In genomic region chr6:158815379-158815724, GRCh38 we compare ENCODE assay signal across 1 cellular context.
TF ChIP-seq lines count a peak whose summit lies in the region.

No MANE protein-coding gene starts in this region.

TF ChIP-seq in HepG2, 621 proteins besides CTCF, POLR2A, EP300 and RAD21 (continued from another document and continues in another):
- TF ChIP-seq NBN (conservative IDR thresholded peaks at IDR 0.05) (no peak), ZNF496 (CRISPR knock-in tag; IDR thresholded peaks at IDR 0.05; ENCODE audit: insufficient replicate concordance) (no peak), SMC3 (IDR thresholded peaks at IDR 0.05; ENCODE audit: low read length) (no peak), CSRNP1 (CRISPR knock-in tag; IDR thresholded peaks at IDR 0.05) (no peak), DMTF1 (CRISPR knock-in tag; IDR thresholded peaks at IDR 0.05) (no peak), ZSCAN25 (CRISPR knock-in tag; IDR thresholded peaks at IDR 0.05) (no peak), GATAD2A (CRISPR knock-in tag; IDR thresholded peaks at IDR 0.05) (peak; percentile 87), AGO1 (IDR thresholded peaks at IDR 0.05; ENCODE audit: low read depth, low read length, poor library complexity, severe bottlenecking) (no peak), ZEB1 (IDR thresholded peaks at IDR 0.05; ENCODE audit: insufficient replicate concordance, low read depth) (no peak), ZNF160 (CRISPR knock-in tag; IDR thresholded peaks at IDR 0.05) (no peak), HNRNPLL (IDR thresholded peaks at IDR 0.05; ENCODE audit: low read depth, low read length, poor library complexity, severe bottlenecking) (no peak), ZNF407 (CRISPR knock-in tag; IDR thresholded peaks at IDR 0.05; ENCODE audit: not compliant biosample characterization) (no peak), SAP130 (CRISPR knock-in tag; IDR thresholded peaks at IDR 0.05; ENCODE audit: low read depth) (peak; percentile 66), STAT5B (CRISPR knock-in tag; IDR thresholded peaks at IDR 0.05) (no peak), TOPORS (CRISPR knock-in tag; IDR thresholded peaks at IDR 0.05) (no peak), RXRA (CRISPR knock-in tag; IDR thresholded peaks at IDR 0.05) (peak; percentile 92), ZNF766 (CRISPR knock-in tag; IDR thresholded peaks at IDR 0.05; ENCODE audit: borderline replicate concordance) (no peak), ZNF652 (CRISPR knock-in tag; IDR thresholded peaks at IDR 0.05; ENCODE audit: borderline replicate concordance, low read depth) (no peak), RFX1 (IDR thresholded peaks at IDR 0.05) (no peak), ZNF280B (CRISPR knock-in tag; IDR thresholded peaks at IDR 0.05; ENCODE audit: borderline replicate concordance) (no peak), PAX8 (CRISPR knock-in tag; IDR thresholded peaks at IDR 0.05; ENCODE audit: borderline replicate concordance) (no peak), SKI (IDR thresholded peaks at IDR 0.05; ENCODE audit: partially characterized antibody) (peak; percentile 11), ZFP36L2 (CRISPR knock-in tag; IDR thresholded peaks at IDR 0.05) (no peak), ZNF674 (CRISPR knock-in tag; IDR thresholded peaks at IDR 0.05; ENCODE audit: low read depth) (no peak), SP2 (CRISPR knock-in tag; IDR thresholded peaks at IDR 0.05) (no peak), SMYD3 (CRISPR knock-in tag; IDR thresholded peaks at IDR 0.05) (no peak), SSRP1 (CRISPR knock-in tag; IDR thresholded peaks at IDR 0.05) (no peak), SMARCC2 (IDR thresholded peaks at IDR 0.05) (no peak), ETV6 (CRISPR knock-in tag; conservative IDR thresholded peaks at IDR 0.05) (no peak), LCORL (IDR thresholded peaks at IDR 0.05) (no peak), LCORL (CRISPR knock-in tag; IDR thresholded peaks at IDR 0.05) (peak; percentile 48; the same call in 1 of the 2 replicates)
- TF ChIP-seq, protein P1, sequence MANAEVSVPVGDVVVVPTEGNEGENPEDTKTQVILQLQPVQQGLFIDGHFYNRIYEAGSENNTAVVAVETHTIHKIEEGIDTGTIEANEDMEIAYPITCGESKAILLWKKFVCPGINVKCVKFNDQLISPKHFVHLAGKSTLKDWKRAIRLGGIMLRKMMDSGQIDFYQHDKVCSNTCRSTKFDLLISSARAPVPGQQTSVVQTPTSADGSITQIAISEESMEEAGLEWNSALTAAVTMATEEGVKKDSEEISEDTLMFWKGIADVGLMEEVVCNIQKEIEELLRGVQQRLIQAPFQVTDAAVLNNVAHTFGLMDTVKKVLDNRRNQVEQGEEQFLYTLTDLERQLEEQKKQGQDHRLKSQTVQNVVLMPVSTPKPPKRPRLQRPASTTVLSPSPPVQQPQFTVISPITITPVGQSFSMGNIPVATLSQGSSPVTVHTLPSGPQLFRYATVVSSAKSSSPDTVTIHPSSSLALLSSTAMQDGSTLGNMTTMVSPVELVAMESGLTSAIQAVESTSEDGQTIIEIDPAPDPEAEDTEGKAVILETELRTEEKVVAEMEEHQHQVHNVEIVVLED (CRISPR knock-in tag; IDR thresholded peaks at IDR 0.05; ENCODE audit: borderline replicate concordance), result no peak
- TF ChIP-seq, protein P2, sequence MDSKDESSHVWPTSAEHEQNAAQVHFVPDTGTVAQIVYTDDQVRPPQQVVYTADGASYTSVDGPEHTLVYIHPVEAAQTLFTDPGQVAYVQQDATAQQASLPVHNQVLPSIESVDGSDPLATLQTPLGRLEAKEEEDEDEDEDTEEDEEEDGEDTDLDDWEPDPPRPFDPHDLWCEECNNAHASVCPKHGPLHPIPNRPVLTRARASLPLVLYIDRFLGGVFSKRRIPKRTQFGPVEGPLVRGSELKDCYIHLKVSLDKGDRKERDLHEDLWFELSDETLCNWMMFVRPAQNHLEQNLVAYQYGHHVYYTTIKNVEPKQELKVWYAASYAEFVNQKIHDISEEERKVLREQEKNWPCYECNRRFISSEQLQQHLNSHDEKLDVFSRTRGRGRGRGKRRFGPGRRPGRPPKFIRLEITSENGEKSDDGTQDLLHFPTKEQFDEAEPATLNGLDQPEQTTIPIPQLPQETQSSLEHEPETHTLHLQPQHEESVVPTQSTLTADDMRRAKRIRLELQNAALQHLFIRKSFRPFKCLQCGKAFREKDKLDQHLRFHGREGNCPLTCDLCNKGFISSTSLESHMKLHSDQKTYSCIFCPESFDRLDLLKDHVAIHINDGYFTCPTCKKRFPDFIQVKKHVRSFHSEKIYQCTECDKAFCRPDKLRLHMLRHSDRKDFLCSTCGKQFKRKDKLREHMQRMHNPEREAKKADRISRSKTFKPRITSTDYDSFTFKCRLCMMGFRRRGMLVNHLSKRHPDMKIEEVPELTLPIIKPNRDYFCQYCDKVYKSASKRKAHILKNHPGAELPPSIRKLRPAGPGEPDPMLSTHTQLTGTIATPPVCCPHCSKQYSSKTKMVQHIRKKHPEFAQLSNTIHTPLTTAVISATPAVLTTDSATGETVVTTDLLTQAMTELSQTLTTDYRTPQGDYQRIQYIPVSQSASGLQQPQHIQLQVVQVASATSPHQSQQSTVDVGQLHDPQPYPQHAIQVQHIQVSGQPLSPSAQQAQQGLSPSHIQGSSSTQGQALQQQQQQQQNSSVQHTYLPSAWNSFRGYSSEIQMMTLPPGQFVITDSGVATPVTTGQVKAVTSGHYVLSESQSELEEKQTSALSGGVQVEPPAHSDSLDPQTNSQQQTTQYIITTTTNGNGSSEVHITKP (CRISPR knock-in tag; IDR thresholded peaks at IDR 0.05; ENCODE audit: low read depth), result peak; percentile 40; the same call in 1 of the 2 replicates
- TF ChIP-seq, protein P3, sequence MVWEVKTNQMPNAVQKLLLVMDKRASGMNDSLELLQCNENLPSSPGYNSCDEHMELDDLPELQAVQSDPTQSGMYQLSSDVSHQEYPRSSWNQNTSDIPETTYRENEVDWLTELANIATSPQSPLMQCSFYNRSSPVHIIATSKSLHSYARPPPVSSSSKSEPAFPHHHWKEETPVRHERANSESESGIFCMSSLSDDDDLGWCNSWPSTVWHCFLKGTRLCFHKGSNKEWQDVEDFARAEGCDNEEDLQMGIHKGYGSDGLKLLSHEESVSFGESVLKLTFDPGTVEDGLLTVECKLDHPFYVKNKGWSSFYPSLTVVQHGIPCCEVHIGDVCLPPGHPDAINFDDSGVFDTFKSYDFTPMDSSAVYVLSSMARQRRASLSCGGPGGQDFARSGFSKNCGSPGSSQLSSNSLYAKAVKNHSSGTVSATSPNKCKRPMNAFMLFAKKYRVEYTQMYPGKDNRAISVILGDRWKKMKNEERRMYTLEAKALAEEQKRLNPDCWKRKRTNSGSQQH (CRISPR knock-in tag; IDR thresholded peaks at IDR 0.05; ENCODE audit: low read depth), result no peak
- TF ChIP-seq, protein P4, sequence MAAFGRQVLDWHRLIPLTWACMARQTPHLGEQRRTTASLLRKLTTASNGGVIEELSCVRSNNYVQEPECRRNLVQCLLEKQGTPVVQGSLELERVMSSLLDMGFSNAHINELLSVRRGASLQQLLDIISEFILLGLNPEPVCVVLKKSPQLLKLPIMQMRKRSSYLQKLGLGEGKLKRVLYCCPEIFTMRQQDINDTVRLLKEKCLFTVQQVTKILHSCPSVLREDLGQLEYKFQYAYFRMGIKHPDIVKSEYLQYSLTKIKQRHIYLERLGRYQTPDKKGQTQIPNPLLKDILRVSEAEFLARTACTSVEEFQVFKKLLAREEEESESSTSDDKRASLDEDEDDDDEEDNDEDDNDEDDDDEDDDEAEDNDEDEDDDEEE (CRISPR knock-in tag; IDR thresholded peaks at IDR 0.05), result no peak
